Comparison of ENCODE assay signal across 8 cellular contexts in the genomic region with DNA sequence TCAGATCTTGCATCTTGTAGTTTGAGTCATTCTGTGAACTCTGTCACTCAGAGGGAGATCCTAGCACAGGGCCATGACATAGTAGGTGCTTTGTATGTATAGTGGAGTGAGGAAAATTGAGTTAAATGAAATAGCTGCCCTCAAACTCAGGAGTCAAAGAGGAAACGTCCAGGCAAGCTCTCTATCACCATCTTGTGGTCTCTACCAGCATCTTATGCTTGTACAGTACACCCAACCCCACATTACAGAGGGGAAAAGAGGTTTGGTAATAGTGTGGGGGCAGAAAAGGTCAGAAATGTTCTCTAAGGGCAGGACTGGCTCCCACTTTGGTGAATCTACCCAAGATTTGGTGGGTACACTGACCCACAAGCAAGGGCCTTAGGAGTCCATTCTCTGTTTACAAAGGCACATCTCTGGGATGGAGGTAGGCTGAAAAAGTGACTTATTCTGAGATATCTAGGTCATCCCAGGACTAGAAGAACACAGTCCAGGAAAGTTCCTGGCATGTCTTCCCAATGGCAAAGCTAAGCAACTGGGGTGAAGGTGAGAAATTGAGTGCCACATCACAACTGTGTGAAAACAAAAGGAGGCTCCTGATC.
DNase-seq lines count a peak whose midpoint lies in the region; ATAC-seq and TF ChIP-seq lines count a peak whose summit lies in the region.

No MANE protein-coding gene starts in this region.

- TF ChIP-seq CTCF in GM12872 (IDR thresholded peaks at IDR 0.05; ENCODE audit: insufficient read depth, low read depth, low read length) (peak; percentile 62), HEK293 (tag by site-specific recombination; IDR thresholded peaks at IDR 0.05) (peak; percentile 29; the same call in 1 of the 2 replicates), RWPE1 (conservative IDR thresholded peaks at IDR 0.05; ENCODE audit: low read depth) (no peak)

- no peak overlapping the region for H3K4me3 ChIP-seq in HEK293 (ENCODE audit: low read depth, low read length)

- CTCF ChIA-PET in HEK293 (lab: Yijun Ruan, JAX): interaction anchor here (0.6 to 4.1 kb wide), 24 partner anchors 12 to 1637 kb away, joined by 3 to 37 read pairs (median 3); no protein-coding TSS in a partner anchor
- CTCF ChIA-PET in RWPE1 (lab: Yijun Ruan, JAX): interaction anchor here (0.6 kb wide), 1 partner anchor 852 kb away, joined by 3 read pairs; no protein-coding TSS in a partner anchor

- DNase-seq in RWPE1 (ENCODE audit: low spot score): peak; percentile 8
- peak; percentile 20 for DNase-seq in iris pigment epithelial cell (ENCODE audit: low read depth)
- no peak for DNase-seq in mesenteric fat pad (ENCODE audit: low spot score)
- DNase-seq in stimulated activated CD4-positive, alpha-beta T cell treated with anti-CD3 and anti-CD28 coated beads, Interleukin-2, amount 100 ng/mL, for 24 hours: no peak
- DNase-seq in stimulated activated CD4-positive, alpha-beta T cell treated with anti-CD3 and anti-CD28 coated beads, Interleukin-2, amount 100 ng/mL, for 48 hours: no peak

- H3K9me3 ChIP-seq in HEK293 (ENCODE audit: control insufficient read depth, insufficient read depth, low read depth, low read length): no peaks in the 10 kb centered on the region

- POLR2A ChIA-PET in HEK293 (lab: Yijun Ruan, JAX) (no interaction called here), RWPE1 (lab: Yijun Ruan, JAX; ENCODE audit: low non-redundant PET) (no interaction called here)

- no peak for ATAC-seq in GM18519 (IDR thresholded peaks at IDR 0.05; ENCODE audit: low FRiP score, unreplicated experiment)

- H3K4me1 ChIP-seq in HEK293 (ENCODE audit: control insufficient read depth, insufficient read depth, low read length): no peaks in the 10 kb centered on the region

- H3K36me3 ChIP-seq in HEK293 (ENCODE audit: control insufficient read depth in 2 of 2, insufficient read depth in 1 of 2, low read length in 2 of 2): no peaks in the 10 kb centered on the region

- H3K27ac ChIP-seq in HEK293 (ENCODE audit: extremely low read depth, low read depth, low read length) (no peak overlapping the region), RWPE1 (no peak overlapping the region)

TF ChIP-seq in HEK293, 187 proteins besides CTCF, POLR2A, EP300 and RAD21:
- TF ChIP-seq ZNF623 (tag by site-specific recombination; IDR thresholded peaks at IDR 0.05): no peak
- peak; percentile 69 for TF ChIP-seq ZNF654 (tag by site-specific recombination; IDR thresholded peaks at IDR 0.05; ENCODE audit: low read depth)
- TF ChIP-seq ZNF707 (tag by site-specific recombination; IDR thresholded peaks at IDR 0.05): no peak

Comparison
In these comparisons a context has a peak if more than half of its experiments do, and no peak if none do; other contexts are left out.
1. DNase-seq: peak in RWPE1 (single experiment) and iris pigment epithelial cell (single experiment); none in mesenteric fat pad (single experiment), stimulated activated CD4-positive, alpha-beta T cell treated with anti-CD3 and anti-CD28 coated beads, Interleukin-2, amount 100 ng/mL, for 24 hours (0 of 2) and stimulated activated CD4-positive, alpha-beta T cell treated with anti-CD3 and anti-CD28 coated beads, Interleukin-2, amount 100 ng/mL, for 48 hours (0 of 2).